Comparison of ENCODE assay signal across 8 cellular contexts in the genomic region with DNA sequence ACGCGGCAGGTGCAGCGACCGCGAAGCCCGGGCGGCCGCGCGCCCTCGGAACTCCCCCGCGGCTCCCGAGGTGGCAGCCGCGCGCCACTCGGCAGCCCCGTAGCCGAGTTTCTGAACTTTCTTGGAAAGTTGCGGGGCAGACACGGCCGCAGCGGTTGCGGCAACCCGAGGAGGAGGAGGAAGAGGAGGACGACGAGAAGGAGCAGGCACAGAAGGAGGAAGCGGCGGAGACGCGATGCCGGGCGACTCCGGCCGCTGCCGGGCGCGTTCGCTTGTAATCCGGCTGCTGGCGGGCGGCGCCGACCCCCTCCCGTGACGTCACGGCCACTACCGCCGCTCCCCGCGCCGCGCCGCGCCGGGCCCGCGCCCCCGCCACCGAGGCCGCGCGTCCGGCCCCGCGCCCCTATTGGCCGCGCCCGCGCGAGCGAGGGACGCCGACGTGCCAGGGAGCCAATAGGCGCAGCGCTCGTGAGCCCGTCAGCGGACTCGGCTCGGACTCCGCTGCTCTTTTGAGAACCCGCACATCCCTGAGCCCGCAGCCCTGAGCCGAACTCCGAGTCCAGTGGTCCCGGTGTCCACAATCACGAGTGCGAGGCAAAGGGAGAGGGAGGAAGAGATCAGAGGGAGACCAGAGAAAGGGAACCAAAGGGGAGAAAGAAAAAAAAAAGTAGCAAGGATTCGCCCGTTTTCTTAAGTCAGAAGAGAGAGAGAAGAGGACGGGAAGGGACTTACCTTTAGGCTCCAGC. TPM values are rescaled to one million over a fixed set of nuclear protein-coding genes. Genes with fewer than 3 reads are reported as not detected.
A peak's percentile ranks its signal among the peaks of the same experiment; 100 is the strongest.
DNase-seq lines count a peak whose midpoint lies in the region; ATAC-seq and TF ChIP-seq lines count a peak whose summit lies in the region.

No MANE protein-coding gene starts in this region.

- POLR2A ChIA-PET in MCF 10A (lab: Yijun Ruan, JAX) (no interaction called here), activated B cell treated with CpG ODN at 0.5 μM for 24 hours (lab: Charles Lee) (no interaction called here)

- H3K9me3 ChIP-seq in breast epithelium: peaks cover 0 to 19% of the 10 kb centered on the region in 2 donors
- H3K9me3 ChIP-seq in iPS-18a (ENCODE audit: control insufficient read depth, low read depth, low read length): no peaks in the 10 kb centered on the region

- peaks cover 39% of the 10 kb centered on the region for H3K27me3 Mint-ChIP-seq in MCF 10A (ENCODE audit: insufficient read depth, unreplicated experiment)
- H3K27me3 Mint-ChIP-seq in activated B cell treated with CpG ODN at 0.5 μM for 24 hours: peaks cover 78% of the 10 kb centered on the region
- H3K27me3 Mint-ChIP-seq in stimulated activated naive CD8-positive, alpha-beta T cell treated with anti-CD3 and anti-CD28 coated beads, Interleukin-15, amount 100 ng/mL, for 72 hours: peaks cover 100% of the 10 kb centered on the region

- H3K27ac ChIP-seq in breast epithelium (no peak overlapping the region), iPS-18a (ENCODE audit: low read length) (no peak overlapping the region)

- H3K4me3 ChIP-seq in breast epithelium (peak overlapping the region; percentile 30 to 62 (median 46)), iPS-18a (ENCODE audit: low read length) (peak overlapping the region; percentile 48)

- BruUV-seq in MCF 10A (replicated peaks; lab: Mats Ljungman, UMichigan): no TSS peak

- H3K4me1 Mint-ChIP-seq in MCF 10A (ENCODE audit: insufficient read depth, unreplicated experiment) (peaks cover 6% of the 10 kb centered on the region), activated B cell treated with CpG ODN at 0.5 μM for 24 hours (peaks cover 16% of the 10 kb centered on the region)
- peaks cover 61% of the 10 kb centered on the region for H3K4me1 Mint-ChIP-seq in stimulated activated naive CD8-positive, alpha-beta T cell treated with anti-CD3 and anti-CD28 coated beads, Interleukin-15, amount 100 ng/mL, for 72 hours

- H3K4me3 Mint-ChIP-seq in MCF 10A (ENCODE audit: unreplicated experiment) (no peak overlapping the region), activated B cell treated with CpG ODN at 0.5 μM for 24 hours (peak overlapping the region; percentile 50)
- H3K4me3 Mint-ChIP-seq in stimulated activated naive CD8-positive, alpha-beta T cell treated with anti-CD3 and anti-CD28 coated beads, Interleukin-15, amount 100 ng/mL, for 72 hours: peak overlapping the region; percentile 78 to 81

- H3K9ac ChIP-seq in iPS-18a (ENCODE audit: low read length): no peak overlapping the region

- no peak for ATAC-seq in activated B cell treated with CpG ODN at 0.5 μM for 24 hours (ENCODE audit: low read depth)
- peak; percentile 39 for ATAC-seq in stimulated activated naive CD8-positive, alpha-beta T cell treated with anti-CD3 and anti-CD28 coated beads, Interleukin-15, amount 100 ng/mL, for 72 hours
- ATAC-seq in GM21526 (IDR thresholded peaks at IDR 0.05; ENCODE audit: low FRiP score, unreplicated experiment): no peak
- ATAC-seq in HG03378 (IDR thresholded peaks at IDR 0.05; ENCODE audit: unreplicated experiment): no peak
- no peak for ATAC-seq in HG03520 (IDR thresholded peaks at IDR 0.05; ENCODE audit: unreplicated experiment)

- intact Hi-C loops in breast epithelium (cut with DNase I; ENCODE audit: low total_unique reads): no loop called here
- intact Hi-C loops in MCF 10A (cut with micrococcal nuclease): no loop called here
- intact Hi-C loops in activated B cell treated with CpG ODN at 0.5 μM for 24 hours (cut with micrococcal nuclease): no loop called here

- TF ChIP-seq POLR2A in breast epithelium (IDR thresholded peaks at IDR 0.05): no peak

- H3K27me3 ChIP-seq in breast epithelium: peaks cover 6 to 96% of the 10 kb centered on the region in 2 donors
- H3K27me3 ChIP-seq in iPS-18a (ENCODE audit: control insufficient read depth, insufficient read depth, low read length): peaks cover 99% of the 10 kb centered on the region

- H3K36me3 Mint-ChIP-seq in MCF 10A (ENCODE audit: insufficient read depth, unreplicated experiment) (peaks cover under 1% of the 10 kb centered on the region), activated B cell treated with CpG ODN at 0.5 μM for 24 hours (ENCODE audit: low read depth) (peaks cover 3% of the 10 kb centered on the region)

- TF ChIP-seq CTCF in breast epithelium (IDR thresholded peaks at IDR 0.05) (no peak), MCF 10A (IDR thresholded peaks at IDR 0.05; ENCODE audit: unreplicated experiment) (no peak), activated B cell treated with CpG ODN at 0.5 μM for 24 hours (IDR thresholded peaks at IDR 0.05) (no peak)

- H3K9me3 Mint-ChIP-seq in MCF 10A (ENCODE audit: unreplicated experiment) (no peaks in the 10 kb centered on the region), activated B cell treated with CpG ODN at 0.5 μM for 24 hours (peaks cover 13% of the 10 kb centered on the region)
- peaks cover 6 to 13% of the 10 kb centered on the region in 2 donors for H3K9me3 Mint-ChIP-seq in stimulated activated naive CD8-positive, alpha-beta T cell treated with anti-CD3 and anti-CD28 coated beads, Interleukin-15, amount 100 ng/mL, for 72 hours

- DNase-seq in breast epithelium (ENCODE audit: low spot score in 2 of 2) (no peak), MCF 10A (ENCODE audit: unreplicated experiment) (no peak), activated B cell treated with CpG ODN at 0.5 μM for 24 hours (no peak)
- DNase-seq in stimulated activated naive CD8-positive, alpha-beta T cell treated with anti-CD3 and anti-CD28 coated beads, Interleukin-15, amount 100 ng/mL, for 72 hours: no peak

- CTCF ChIA-PET in MCF 10A (lab: Yijun Ruan, JAX): no interaction called here
- CTCF ChIA-PET in activated B cell treated with CpG ODN at 0.5 μM for 24 hours (lab: Charles Lee): no interaction called here

- no peaks in the 10 kb centered on the region for H3K36me3 ChIP-seq in breast epithelium
- no peaks in the 10 kb centered on the region for H3K36me3 ChIP-seq in iPS-18a (ENCODE audit: control insufficient read depth, low read depth, low read length)

- H3K27ac Mint-ChIP-seq in MCF 10A (ENCODE audit: low read depth, unreplicated experiment) (no peak overlapping the region), activated B cell treated with CpG ODN at 0.5 μM for 24 hours (no peak overlapping the region)
- no peak overlapping the region for H3K27ac Mint-ChIP-seq in stimulated activated naive CD8-positive, alpha-beta T cell treated with anti-CD3 and anti-CD28 coated beads, Interleukin-15, amount 100 ng/mL, for 72 hours

- H3K4me1 ChIP-seq in breast epithelium: no peaks in the 10 kb centered on the region
- H3K4me1 ChIP-seq in iPS-18a (ENCODE audit: control insufficient read depth, low read depth, low read length): peaks cover 22% of the 10 kb centered on the region

RNA-seq across cellular contexts. Expression of a gene that starts 0.7 kb away (rescaled TPM):
- total RNA-seq in breast epithelium (not detected), MCF 10A (2022) (not detected in 2 replicates), activated B cell treated with CpG ODN at 0.5 μM for 24 hours (not detected in 2 replicates)
